Comparison of ENCODE assay signal across 7 cellular contexts in genomic region chr18:5456577-5457466, GRCh38.
DNase-seq lines count a peak whose midpoint lies in the region; ATAC-seq, FAIRE-seq and TF ChIP-seq lines count a peak whose summit lies in the region.

No MANE protein-coding gene starts in this region.

- H3K4me1 ChIP-seq in parathyroid adenoma: peaks cover 21% of the 10 kb centered on the region

- H3K79me2 ChIP-seq in parathyroid adenoma: peaks cover 5% of the 10 kb centered on the region

- peak; percentile 75 for ATAC-seq in HG03039 (IDR thresholded peaks at IDR 0.05; ENCODE audit: unreplicated experiment)

- H3K36me3 ChIP-seq in WERI-Rb-1 (no peaks in the 10 kb centered on the region), parathyroid adenoma (ENCODE audit: control insufficient read depth, insufficient read depth, low read length) (no peaks in the 10 kb centered on the region)

- H3K27me3 ChIP-seq in WERI-Rb-1 (ENCODE audit: insufficient read depth, low read depth, severe bottlenecking) (no peaks in the 10 kb centered on the region), parathyroid adenoma (ENCODE audit: control insufficient read depth, insufficient read depth, low read length) (no peaks in the 10 kb centered on the region)

- peak overlapping the region; percentile 65 for H2AFZ ChIP-seq in parathyroid adenoma

- H3K4me2 ChIP-seq in parathyroid adenoma (ENCODE audit: low read length): no peak overlapping the region

- TF ChIP-seq CTCF in WERI-Rb-1 (IDR thresholded peaks at IDR 0.05; ENCODE audit: low read depth, low read length) (peak; percentile 20; the same call in 1 of the 2 replicates), parathyroid adenoma (IDR thresholded peaks at IDR 0.05) (peak; percentile 75)

- H3K4me3 ChIP-seq in WERI-Rb-1 (ENCODE audit: low read depth, low read length) (peak overlapping the region; percentile 20), parathyroid adenoma (ENCODE audit: low read depth, low read length) (no peak overlapping the region)

- H3K9ac ChIP-seq in parathyroid adenoma: no peak overlapping the region

- FAIRE-seq in GM18507 (lab: Jason Lieb, UNC): peak; percentile 31

- H3K9me3 ChIP-seq in WERI-Rb-1 (ENCODE audit: severe bottlenecking): no peaks in the 10 kb centered on the region
- H3K9me3 ChIP-seq in parathyroid adenoma (ENCODE audit: control insufficient read depth, low read length): no peaks in the 10 kb centered on the region

- H3K27ac ChIP-seq in WERI-Rb-1: peak overlapping the region; percentile 42
- peak overlapping the region; percentile 67 for H3K27ac ChIP-seq in parathyroid adenoma

- no peak for DNase-seq in GM18507 (ENCODE audit: extremely low spot score, insufficient read length, low read depth)
- peak; percentile 93 for DNase-seq in WERI-Rb-1
- peak; percentile 66 for DNase-seq in globus pallidus (ENCODE audit: low spot score)
- no peak for DNase-seq in activated effector memory CD4-positive, alpha-beta T cell treated with Interleukin-2 at 50 U/mL for 16 hours
- DNase-seq in SKM-1 treated with dmso at 0.1 percent for 144 hours (lab: John Stamatoyannopoulos, UW; ENCODE audit: unreplicated experiment): no peak

Comparison
In these comparisons a context has a peak if more than half of its experiments do, and no peak if none do; other contexts are left out.
1. DNase-seq: peak in WERI-Rb-1 (single experiment) and globus pallidus (single experiment); none in GM18507 (single experiment), activated effector memory CD4-positive, alpha-beta T cell treated with Interleukin-2 at 50 U/mL for 16 hours (single experiment) and SKM-1 treated with dmso at 0.1 percent for 144 hours (single experiment).